In the genomic region with DNA sequence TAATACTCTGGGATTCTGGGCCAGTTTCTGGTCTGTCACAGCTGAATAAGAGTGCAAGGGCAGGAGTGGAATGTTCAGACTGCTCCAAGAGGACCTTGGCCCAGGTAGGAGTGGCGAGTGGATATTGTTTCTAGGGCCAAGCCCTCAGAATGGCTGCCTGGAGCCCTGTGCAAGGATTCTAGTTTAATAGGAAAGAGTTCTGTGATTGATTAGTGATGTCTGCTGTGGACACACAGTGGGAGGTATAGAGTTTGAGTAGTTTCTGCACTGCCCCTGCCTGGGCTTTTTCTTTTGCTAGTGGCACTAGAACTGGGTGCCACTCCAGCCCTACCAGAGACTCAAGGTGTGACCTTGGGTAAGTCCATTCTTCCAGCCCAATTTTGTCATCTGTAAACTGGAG, we compare ENCODE assay signal across 20 cellular contexts. TPM values are rescaled to one million over a fixed set of nuclear protein-coding genes. Genes with fewer than 3 reads are reported as not detected.
DNase-seq lines count a peak whose midpoint lies in the region; ATAC-seq and TF ChIP-seq lines count a peak whose summit lies in the region.
"Had no signal": no experiment of that assay in that cellular context is flagged by ENCODE, and none has a peak within 500 bp of the region (broad histone marks: within the 10 kb centered on the region; RNA-seq: fewer than 3 reads in every experiment).

No MANE protein-coding gene starts in this region.

- H3K27me3 Mint-ChIP-seq in stimulated activated naive B cell treated with anti-CD40 and anti-IgM and Interleukin-4, amounts not matched to agents 10 μg/mL and 1 μg/mL and 100 μg/mL, for 72 hours: peaks cover 34 to 56% of the 10 kb centered on the region in 2 donors
- no peaks in the 10 kb centered on the region for H3K27me3 Mint-ChIP-seq in activated CD4-positive, alpha-beta T cell treated with anti-CD3 and anti-CD28 coated beads, Interleukin-2, amount 10 ng/mL, durations not matched to agents 24 days and 14 days

- H4K20me1 ChIP-seq in Karpas-422 (ENCODE audit: insufficient read depth, low read depth, low read length) (no peaks in the 10 kb centered on the region), OCI-LY7 (ENCODE audit: insufficient read depth, low read length) (no peaks in the 10 kb centered on the region)
- H4K20me1 ChIP-seq: BLaER1 had no signal

- H2AFZ ChIP-seq in Karpas-422 (ENCODE audit: low read length) (no peak overlapping the region), OCI-LY7 (ENCODE audit: low read length) (no peak overlapping the region)
- H2AFZ ChIP-seq: GM23338 had no signal

- BruUV-seq in OCI-LY7 (replicated peaks; lab: Mats Ljungman, UMichigan): no TSS peak

- DNase-seq in Right ventricle myocardium superior (peak; percentile 2), left ventricle myocardium inferior (no peak), Karpas-422 (peak; percentile 43), OCI-LY7 (ENCODE audit: low spot score) (peak; percentile 4), lower lobe of right lung (peak; percentile 4), GM10266 (ENCODE audit: extremely low spot score) (no peak)
- no peak for DNase-seq in stimulated activated naive B cell treated with anti-CD40 and anti-IgM and Interleukin-4, amounts not matched to agents 10 μg/mL and 1 μg/mL and 100 μg/mL, for 72 hours
- no peak for DNase-seq in activated CD4-positive, alpha-beta T cell treated with anti-CD3 and anti-CD28 coated beads, Interleukin-2, amount 10 ng/mL, durations not matched to agents 24 days and 14 days
- DNase-seq: 8988T; CD8-positive, alpha-beta T cell; COR-L47; DMS 273 treated with DMSO at 0.1 percent for 48 hours; DMS79 treated with DMSO at 0.1 percent for 48 hours; HCEC 1CT; HFFc6; IMR-90; KBM-7 had no signal

- POLR2A ChIA-PET in OCI-LY7 (lab: Charles Lee): no interaction called here

- H3K4me1 ChIP-seq in left ventricle myocardium inferior: peaks cover 7% of the 10 kb centered on the region
- no peaks in the 10 kb centered on the region for H3K4me1 ChIP-seq in Karpas-422 (ENCODE audit: low read length)
- H3K4me1 ChIP-seq in OCI-LY7 (ENCODE audit: insufficient read depth, low read length, poor library complexity, severe bottlenecking): no peaks in the 10 kb centered on the region
- H3K4me1 ChIP-seq in lower lobe of right lung: no peaks in the 10 kb centered on the region

- H3K36me3 Mint-ChIP-seq in stimulated activated naive B cell treated with anti-CD40 and anti-IgM and Interleukin-4, amounts not matched to agents 10 μg/mL and 1 μg/mL and 100 μg/mL, for 72 hours: no peaks in the 10 kb centered on the region
- no peaks in the 10 kb centered on the region for H3K36me3 Mint-ChIP-seq in activated CD4-positive, alpha-beta T cell treated with anti-CD3 and anti-CD28 coated beads, Interleukin-2, amount 10 ng/mL, durations not matched to agents 24 days and 14 days (ENCODE audit: low read depth)
- H3K36me3 Mint-ChIP-seq: CD8-positive, alpha-beta T cell had no signal

- H3K79me2 ChIP-seq in Karpas-422 (ENCODE audit: low read length): no peaks in the 10 kb centered on the region
- H3K79me2 ChIP-seq in OCI-LY7 (ENCODE audit: insufficient read depth, low read depth, low read length): no peaks in the 10 kb centered on the region

- H3K4me3 Mint-ChIP-seq in stimulated activated naive B cell treated with anti-CD40 and anti-IgM and Interleukin-4, amounts not matched to agents 10 μg/mL and 1 μg/mL and 100 μg/mL, for 72 hours: no peak overlapping the region
- no peak overlapping the region for H3K4me3 Mint-ChIP-seq in activated CD4-positive, alpha-beta T cell treated with anti-CD3 and anti-CD28 coated beads, Interleukin-2, amount 10 ng/mL, durations not matched to agents 24 days and 14 days
- H3K4me3 Mint-ChIP-seq: CD8-positive, alpha-beta T cell; GM23338; HFFc6 had no signal

- TF ChIP-seq CTCF in left ventricle myocardium inferior (IDR thresholded peaks at IDR 0.05; ENCODE audit: borderline replicate concordance) (no peak), OCI-LY7 (conservative IDR thresholded peaks at IDR 0.05; ENCODE audit: low read length) (no peak), lower lobe of right lung (IDR thresholded peaks at IDR 0.05) (no peak), GM10266 (IDR thresholded peaks at IDR 0.05; ENCODE audit: control insufficient read depth, insufficient read depth, low read depth, missing control alignments) (no peak)

- H3K4me3 ChIP-seq in left ventricle myocardium inferior: no peak overlapping the region
- no peak overlapping the region for H3K4me3 ChIP-seq in Karpas-422 (ENCODE audit: low read length)
- no peak overlapping the region for H3K4me3 ChIP-seq in OCI-LY7 (ENCODE audit: low read depth, low read length, poor library complexity, severe bottlenecking)
- H3K4me3 ChIP-seq in lower lobe of right lung: no peak overlapping the region
- H3K4me3 ChIP-seq: BLaER1, GM23338 had no signal

- no peak overlapping the region for H3K9ac ChIP-seq in Karpas-422 (ENCODE audit: low read length)
- H3K9ac ChIP-seq: BLaER1 had no signal

- peaks cover 0 to 2% of the 10 kb centered on the region in 2 donors for H3K9me3 Mint-ChIP-seq in stimulated activated naive B cell treated with anti-CD40 and anti-IgM and Interleukin-4, amounts not matched to agents 10 μg/mL and 1 μg/mL and 100 μg/mL, for 72 hours
- H3K9me3 Mint-ChIP-seq in activated CD4-positive, alpha-beta T cell treated with anti-CD3 and anti-CD28 coated beads, Interleukin-2, amount 10 ng/mL, durations not matched to agents 24 days and 14 days: no peaks in the 10 kb centered on the region
- H3K9me3 Mint-ChIP-seq: CD8-positive, alpha-beta T cell; GM23338 had no signal

- ATAC-seq in Right ventricle myocardium superior (ENCODE audit: poor library complexity): no peak
- ATAC-seq in lower lobe of right lung: no peak
- no peak for ATAC-seq in stimulated activated naive B cell treated with anti-CD40 and anti-IgM and Interleukin-4, amounts not matched to agents 10 μg/mL and 1 μg/mL and 100 μg/mL, for 72 hours (replicated peaks)
- ATAC-seq: CD8-positive, alpha-beta T cell; GM23338 had no signal

- H3K9me3 ChIP-seq in left ventricle myocardium inferior (replicated peaks) (no peaks in the 10 kb centered on the region), Karpas-422 (ENCODE audit: low read length) (no peaks in the 10 kb centered on the region), OCI-LY7 (ENCODE audit: low read length) (no peaks in the 10 kb centered on the region), lower lobe of right lung (no peaks in the 10 kb centered on the region)
- H3K9me3 ChIP-seq: BLaER1 had no signal

- no peak overlapping the region for H3K27ac Mint-ChIP-seq in stimulated activated naive B cell treated with anti-CD40 and anti-IgM and Interleukin-4, amounts not matched to agents 10 μg/mL and 1 μg/mL and 100 μg/mL, for 72 hours
- no peak overlapping the region for H3K27ac Mint-ChIP-seq in activated CD4-positive, alpha-beta T cell treated with anti-CD3 and anti-CD28 coated beads, Interleukin-2, amount 10 ng/mL, durations not matched to agents 24 days and 14 days
- H3K27ac Mint-ChIP-seq: CD8-positive, alpha-beta T cell; GM23338; HFFc6 had no signal

- CTCF ChIA-PET in OCI-LY7 (lab: Charles Lee; ENCODE audit: unreplicated experiment): no interaction called here

- intact Hi-C loops in Right ventricle myocardium superior (cut with DNase I): no loop called here
- intact Hi-C loops in left ventricle myocardium inferior (cut with micrococcal nuclease): no loop called here
- intact Hi-C loops in OCI-LY7 (cut with micrococcal nuclease; ENCODE audit: unreplicated experiment): no loop called here
- intact Hi-C loops in lower lobe of right lung (cut with DNase I): no loop called here
- intact Hi-C loops in activated CD4-positive, alpha-beta T cell treated with anti-CD3 and anti-CD28 coated beads, Interleukin-2, amount 10 ng/mL, durations not matched to agents 24 days and 14 days (cut with micrococcal nuclease): no loop called here

- no peaks in the 10 kb centered on the region for H3K9me2 ChIP-seq in Karpas-422 (replicated peaks; ENCODE audit: insufficient read depth, low read length)
- no peaks in the 10 kb centered on the region for H3K9me2 ChIP-seq in OCI-LY7 (ENCODE audit: insufficient read depth, low read length)

- H3K4me2 ChIP-seq in Karpas-422 (ENCODE audit: low read depth, low read length, poor library complexity, severe bottlenecking): no peak overlapping the region
- no peak overlapping the region for H3K4me2 ChIP-seq in OCI-LY7 (ENCODE audit: low read length)
- H3K4me2 ChIP-seq: BLaER1, GM23338 had no signal

- H3K36me3 ChIP-seq in left ventricle myocardium inferior: no peaks in the 10 kb centered on the region
- no peaks in the 10 kb centered on the region for H3K36me3 ChIP-seq in Karpas-422 (ENCODE audit: insufficient read depth, low read length)
- no peaks in the 10 kb centered on the region for H3K36me3 ChIP-seq in OCI-LY7 (ENCODE audit: insufficient read depth, low read length)
- no peaks in the 10 kb centered on the region for H3K36me3 ChIP-seq in lower lobe of right lung
- H3K36me3 ChIP-seq: BLaER1 had no signal

- no peaks in the 10 kb centered on the region for H3K4me1 Mint-ChIP-seq in stimulated activated naive B cell treated with anti-CD40 and anti-IgM and Interleukin-4, amounts not matched to agents 10 μg/mL and 1 μg/mL and 100 μg/mL, for 72 hours
- no peaks in the 10 kb centered on the region for H3K4me1 Mint-ChIP-seq in activated CD4-positive, alpha-beta T cell treated with anti-CD3 and anti-CD28 coated beads, Interleukin-2, amount 10 ng/mL, durations not matched to agents 24 days and 14 days

- H3K27me3 ChIP-seq in left ventricle myocardium inferior (ENCODE audit: low read depth): peaks cover 78% of the 10 kb centered on the region
- H3K27me3 ChIP-seq in Karpas-422 (ENCODE audit: low read length): no peaks in the 10 kb centered on the region
- H3K27me3 ChIP-seq in lower lobe of right lung (ENCODE audit: low read depth): peaks cover 39% of the 10 kb centered on the region
- H3K27me3 ChIP-seq: BLaER1 had no signal

- H3K27ac ChIP-seq in left ventricle myocardium inferior (replicated peaks) (no peak overlapping the region), Karpas-422 (ENCODE audit: low read length) (no peak overlapping the region), OCI-LY7 (ENCODE audit: low read depth, low read length, poor library complexity, severe bottlenecking) (no peak overlapping the region), lower lobe of right lung (no peak overlapping the region)
- H3K27ac ChIP-seq: BLaER1 had no signal

RNA-seq across cellular contexts. Expression of a gene that starts 9.7 kb away (rescaled TPM):
- total RNA-seq in Right ventricle myocardium superior: not detected
- not detected for total RNA-seq in left ventricle myocardium inferior
- 0.15 TPM in 1 of 2 replicates, not detected in the other for total RNA-seq in Karpas-422 (2014; rRNA removed; shearing (Covaris generic); ENCODE audit: low replicate concordance)
- total RNA-seq in OCI-LY7 (2014; rRNA removed; shearing (Covaris generic)): not detected in 2 replicates
- total RNA-seq in OCI-LY7 (2022): not detected in 2 replicates
- not detected for total RNA-seq in lower lobe of right lung
- not detected in 2 replicates for total RNA-seq in activated CD4-positive, alpha-beta T cell treated with anti-CD3 and anti-CD28 coated beads, Interleukin-2, amount 10 ng/mL, durations not matched to agents 24 days and 14 days
- total RNA-seq: A673; CD8-positive, alpha-beta T cell; HFFc6; IMR-90 had no signal

RNA-seq across cellular contexts. Expression of a gene that starts 59.0 kb away (rescaled TPM):
- total RNA-seq in Right ventricle myocardium superior (0.24 TPM), left ventricle myocardium inferior (0.14 TPM), OCI-LY7 (2022) (not detected in 2 replicates), lower lobe of right lung (16.6 TPM)
- total RNA-seq in Karpas-422 (2014; rRNA removed; shearing (Covaris generic); ENCODE audit: low replicate concordance): not detected in 2 replicates
- not detected in 2 replicates for total RNA-seq in OCI-LY7 (2014; rRNA removed; shearing (Covaris generic))
- not detected in 2 replicates for total RNA-seq in activated CD4-positive, alpha-beta T cell treated with anti-CD3 and anti-CD28 coated beads, Interleukin-2, amount 10 ng/mL, durations not matched to agents 24 days and 14 days
- total RNA-seq: CD8-positive, alpha-beta T cell; HFFc6; IMR-90 had no signal

Comparison
In these comparisons a context has a peak if more than half of its experiments do, and no peak if none do; other contexts are left out.
1. DNase-seq: peak in Right ventricle myocardium superior (single experiment), Karpas-422 (single experiment), OCI-LY7 (single experiment) and lower lobe of right lung (single experiment); none in left ventricle myocardium inferior (single experiment), GM10266 (single experiment), stimulated activated naive B cell treated with anti-CD40 and anti-IgM and Interleukin-4, amounts not matched to agents 10 μg/mL and 1 μg/mL and 100 μg/mL, for 72 hours (single experiment) and activated CD4-positive, alpha-beta T cell treated with anti-CD3 and anti-CD28 coated beads, Interleukin-2, amount 10 ng/mL, durations not matched to agents 24 days and 14 days (single experiment).
2. RNA of a gene that starts 59.0 kb away (total RNA-seq): 16.6 TPM in lower lobe of right lung (single experiment); 0.24 TPM in Right ventricle myocardium superior (single experiment), 0.14 TPM in left ventricle myocardium inferior (single experiment), not detected in Karpas-422, not detected in OCI-LY7 and not detected in activated CD4-positive, alpha-beta T cell treated with anti-CD3 and anti-CD28 coated beads, Interleukin-2, amount 10 ng/mL, durations not matched to agents 24 days and 14 days; every median in the first group is over 10 times any median in the second.